Comparison of ENCODE assay signal across 23 cellular contexts in genomic region chr4:183124865-183125264, GRCh38.
"Had no signal": no experiment of that assay in that cellular context is flagged by ENCODE, and none has a peak within 500 bp of the region (broad histone marks: within the 10 kb centered on the region; RNA-seq: fewer than 3 reads in every experiment).

No MANE protein-coding gene starts in this region.

- H3K27ac ChIP-seq: hepatocyte, left lung, neutrophil, pancreas, right lobe of liver, suprapubic skin, thyroid gland had no signal

- H3K4me2 ChIP-seq: hepatocyte had no signal

- H3K27me3 ChIP-seq: gastroesophageal sphincter, heart left ventricle, hepatocyte, left lung, neutrophil, pancreas, right lobe of liver, suprapubic skin, thyroid gland had no signal

- H3K4me3 ChIP-seq: gastroesophageal sphincter, heart left ventricle, hepatocyte, left lung, pancreas, right lobe of liver, suprapubic skin, thyroid gland had no signal

- H3K27ac Mint-ChIP-seq: effector memory CD8-positive, alpha-beta T cell; stimulated activated naive CD8-positive, alpha-beta T cell treated with anti-CD3 and anti-CD28 coated beads, Interleukin-15, amount 100 ng/mL, for 72 hours; type B pancreatic cell had no signal

- DNase-seq: cerebellar nuclear complex; cortex of kidney; effector memory CD8-positive, alpha-beta T cell; foreskin fibroblast; heart left ventricle; kidney; left cardiac atrium; left lung; mesendoderm; naive thymus-derived CD8-positive, alpha-beta T cell; pancreas; right lobe of liver; small intestine; stimulated activated CD4-positive, alpha-beta T cell treated with anti-CD3 and anti-CD28 coated beads, Interleukin-15, amount 100 ng/mL, for 24 hours; stimulated activated CD4-positive, alpha-beta T cell treated with anti-CD3 and anti-CD28 coated beads, Interleukin-2, amount 100 ng/mL, for 48 hours; stimulated activated naive CD4-positive, alpha-beta T cell; stimulated activated naive CD8-positive, alpha-beta T cell treated with anti-CD3 and anti-CD28 coated beads, Interleukin-15, amount 100 ng/mL, for 72 hours; thyroid gland had no signal

- H3K27me3 Mint-ChIP-seq: effector memory CD8-positive, alpha-beta T cell; stimulated activated naive CD8-positive, alpha-beta T cell treated with anti-CD3 and anti-CD28 coated beads, Interleukin-15, amount 100 ng/mL, for 72 hours; type B pancreatic cell had no signal

- H3K4me1 Mint-ChIP-seq: stimulated activated naive CD8-positive, alpha-beta T cell treated with anti-CD3 and anti-CD28 coated beads, Interleukin-15, amount 100 ng/mL, for 72 hours had no signal

- H3K4me3 Mint-ChIP-seq: effector memory CD8-positive, alpha-beta T cell; naive thymus-derived CD8-positive, alpha-beta T cell; stimulated activated naive CD8-positive, alpha-beta T cell treated with anti-CD3 and anti-CD28 coated beads, Interleukin-15, amount 100 ng/mL, for 72 hours; type B pancreatic cell had no signal

- H3K36me3 Mint-ChIP-seq: naive thymus-derived CD8-positive, alpha-beta T cell; type B pancreatic cell had no signal

- H3K9me3 ChIP-seq: gastroesophageal sphincter, heart left ventricle, left lung, neutrophil, pancreas, right lobe of liver, suprapubic skin, thyroid gland had no signal

- H2AFZ ChIP-seq: hepatocyte had no signal

- H3K9me3 Mint-ChIP-seq: effector memory CD8-positive, alpha-beta T cell; naive thymus-derived CD8-positive, alpha-beta T cell; stimulated activated naive CD8-positive, alpha-beta T cell treated with anti-CD3 and anti-CD28 coated beads, Interleukin-15, amount 100 ng/mL, for 72 hours; type B pancreatic cell had no signal

- FAIRE-seq: kidney, pancreas, small intestine had no signal

- ATAC-seq: effector memory CD8-positive, alpha-beta T cell; gastroesophageal sphincter; heart left ventricle; left cardiac atrium; left lung; naive thymus-derived CD8-positive, alpha-beta T cell; stimulated activated naive CD8-positive, alpha-beta T cell treated with anti-CD3 and anti-CD28 coated beads, Interleukin-15, amount 100 ng/mL, for 72 hours had no signal

- H3K4me1 ChIP-seq: left lung, suprapubic skin had no signal

- H3K36me3 ChIP-seq: gastroesophageal sphincter, heart left ventricle, left lung, neutrophil, pancreas, right lobe of liver, suprapubic skin, thyroid gland had no signal
